Comparison of ENCODE assay signal across 8 cellular contexts in genomic region chr11:31812392-31813241, GRCh38. TPM values are rescaled to one million over a fixed set of nuclear protein-coding genes. Genes with fewer than 3 reads are reported as not detected.
DNase-seq lines count a peak whose midpoint lies in the region; ATAC-seq and TF ChIP-seq lines count a peak whose summit lies in the region.

No MANE protein-coding gene starts in this region.

- peaks cover 78% of the 10 kb centered on the region for H3K27me3 ChIP-seq in BJ (ENCODE audit: control insufficient read depth, insufficient read depth, low read length)
- peaks cover 79 to 85% of the 10 kb centered on the region in 2 donors for H3K27me3 ChIP-seq in mucosa of rectum (ENCODE audit: control insufficient read depth in 2 of 2, insufficient read depth in 2 of 2, low read length in 2 of 2)

- ATAC-seq in GM19324 (IDR thresholded peaks at IDR 0.05; ENCODE audit: low FRiP score, unreplicated experiment), result no peak

- no peak overlapping the region for H3K9ac ChIP-seq in mucosa of rectum (ENCODE audit: low read depth in 1 of 2, low read length in 2 of 2)

- H3K4me3 ChIP-seq in BJ (ENCODE audit: low read depth, low read length) (peak overlapping the region; percentile 20), mucosa of rectum (ENCODE audit: low read length in 2 of 2) (peak overlapping the region; percentile 50 to 57)

- POLR2A ChIA-PET in BJ (lab: Charles Lee), result no interaction called here

- peaks cover 63% of the 10 kb centered on the region for H3K27me3 Mint-ChIP-seq in IgD-negative memory B cell

- H3K27ac ChIP-seq in mucosa of rectum (ENCODE audit: low read depth in 2 of 2, low read length in 2 of 2), result no peak overlapping the region

- H3K4me1 Mint-ChIP-seq in IgD-negative memory B cell, result peaks cover 25 to 43% (median 28%) of the 10 kb centered on the region in 3 donors

- H3K4me1 ChIP-seq in mucosa of rectum (ENCODE audit: control insufficient read depth in 2 of 2, insufficient read depth in 2 of 2, low read length in 2 of 2), result peaks cover 34 to 47% of the 10 kb centered on the region in 2 donors

- peak overlapping the region; percentile 84 to 97 (median 97) for H3K27ac Mint-ChIP-seq in IgD-negative memory B cell

- H3K9me3 Mint-ChIP-seq in IgD-negative memory B cell, result peaks cover 0 to 20% (median 0%) of the 10 kb centered on the region in 3 donors

- CTCF ChIA-PET in BJ (lab: Yijun Ruan, JAX), result interaction anchor here (0.7 to 1.6 kb wide), 3 partner anchors 9 to 14 kb away, joined by 3 to 5 read pairs (median 4); no protein-coding TSS in a partner anchor

- peaks cover 2% of the 10 kb centered on the region for H3K36me3 Mint-ChIP-seq in IgD-negative memory B cell

- H3K36me3 ChIP-seq in BJ (ENCODE audit: control insufficient read depth, insufficient read depth, low read length) (no peaks in the 10 kb centered on the region), mucosa of rectum (ENCODE audit: control insufficient read depth in 2 of 2, insufficient read depth in 2 of 2, low read length in 2 of 2) (no peaks in the 10 kb centered on the region)

- no peak for DNase-seq in BJ (ENCODE audit: low read depth)
- peak; percentile 72 for DNase-seq in cerebellar cortex (ENCODE audit: low spot score)
- DNase-seq in NCI-H82 (lab: John Stamatoyannopoulos, UW), result no peak
- DNase-seq in activated effector memory CD4-positive, alpha-beta T cell treated with anti-CD3 and anti-CD28 coated beads, Interleukin-2, amount 50 U/mL, for 16 hours, result no peak
- no peak for DNase-seq in MV-4-11 (lab: John Stamatoyannopoulos, UW)

- no peaks in the 10 kb centered on the region for H3K9me3 ChIP-seq in mucosa of rectum (ENCODE audit: control insufficient read depth in 2 of 2, low read length in 2 of 2)

- no peak for TF ChIP-seq CTCF in BJ (IDR thresholded peaks at IDR 0.05; ENCODE audit: insufficient read depth, low read depth, low read length)

- peak overlapping the region; percentile 65 to 94 (median 87) for H3K4me3 Mint-ChIP-seq in IgD-negative memory B cell

RNA-seq across cellular contexts. Expression of gene PAX6, which starts 1.5 kb away (rescaled TPM):
- not detected in 2 replicates for polyA plus RNA-seq in BJ (2011; rRNA removed)
- 0.05 TPM in 1 of 2 replicates, not detected in the other for polyA minus RNA-seq in BJ (2011; rRNA and poly(A)+ RNA removed)
- polyA plus RNA-seq in IgD-negative memory B cell, result not detected
